8 cellular contexts compared by ENCODE assay signal in genomic region chr4:5399790-5400421, GRCh38.
DNase-seq lines count a peak whose midpoint lies in the region; ATAC-seq and TF ChIP-seq lines count a peak whose summit lies in the region.

No MANE protein-coding gene starts in this region.

- H2BK5ac ChIP-seq in IMR-90 (ENCODE audit: low read depth, low read length, poor library complexity, severe bottlenecking): no peak overlapping the region

- POLR2A ChIA-PET in IMR-90 (lab: Charles Lee; ENCODE audit: unreplicated experiment): no interaction called here

- H4K8ac ChIP-seq in IMR-90 (ENCODE audit: low read depth in 2 of 2, low read length in 2 of 2): no peak overlapping the region

- peak; percentile 79 for ATAC-seq in IMR-90 (ENCODE audit: low read depth)
- no peak for ATAC-seq in GM21619 (IDR thresholded peaks at IDR 0.05; ENCODE audit: unreplicated experiment)
- no peak for ATAC-seq in HG02870 (IDR thresholded peaks at IDR 0.05; ENCODE audit: unreplicated experiment)
- no peak for ATAC-seq in HG02798 (IDR thresholded peaks at IDR 0.05; ENCODE audit: poor library complexity, unreplicated experiment)

- H3K4me2 ChIP-seq in IMR-90 (ENCODE audit: low read depth, low read length): no peak overlapping the region

- H3K56ac ChIP-seq in IMR-90 (ENCODE audit: extremely low read depth, insufficient read depth, low read length): no peak overlapping the region

- 0 out of 2 replicates have a peak overlapping the region, but pooled peaks have one; percentile 36 for H2BK120ac ChIP-seq in IMR-90 (ENCODE audit: low read depth, low read length)

- peak; percentile 82 for DNase-seq in DMS53 (lab: John Stamatoyannopoulos, UW)
- DNase-seq in IMR-90: peak; percentile 38
- DNase-seq in astrocyte of the spinal cord (ENCODE audit: low read depth, low spot score): peak; percentile 29
- peak; percentile 39 to 54 for DNase-seq in lung microvascular endothelial cell (ENCODE audit: low read depth in 2 of 2)
- no peak for DNase-seq in NCI-H2081 treated with DMSO at 0.1 percent for 48 hours (lab: John Stamatoyannopoulos, UW)

- peak; percentile 64 for TF ChIP-seq CTCF in IMR-90 (conservative IDR thresholded peaks at IDR 0.05; ENCODE audit: low read depth, low read length)
- peak; percentile 83 for TF ChIP-seq CTCF in astrocyte of the spinal cord (IDR thresholded peaks at IDR 0.05; ENCODE audit: low read depth, low read length)

- H3K23ac ChIP-seq in IMR-90 (ENCODE audit: low read depth, low read length): no peak overlapping the region

- H3K9me3 ChIP-seq in IMR-90 (ENCODE audit: control insufficient read depth, insufficient read depth, low read length): peaks cover 2% of the 10 kb centered on the region; the same call in 1 of the 2 replicates

- no peak overlapping the region for H3K27ac ChIP-seq in IMR-90 (ENCODE audit: insufficient read depth, low read length)

- 79% methylated on average over 2 of the region's 8 CpGs; no CpG with 5 or more reads in 1 of the 2 experiments for WGBS in IMR-90 (ENCODE audit: extremely low coverage in 2 of 2, insufficient read length in 1 of 2), 2 experiments

- no peak overlapping the region for H2AFZ ChIP-seq in IMR-90 (replicated peaks; ENCODE audit: low read length, poor library complexity)

- H2BK20ac ChIP-seq in IMR-90 (ENCODE audit: low read depth, low read length): 0 out of 2 replicates have a peak overlapping the region, but pooled peaks have one; percentile 33

- H3K36me3 ChIP-seq in IMR-90 (ENCODE audit: control insufficient read depth, insufficient read depth, low read length): no peaks in the 10 kb centered on the region

- no peaks in the 10 kb centered on the region for H3K27me3 ChIP-seq in IMR-90 (ENCODE audit: control insufficient read depth, insufficient read depth, low read length)

- H3K79me1 ChIP-seq in IMR-90 (ENCODE audit: low read depth in 1 of 2, low read length in 2 of 2): no peaks in the 10 kb centered on the region

- no peak overlapping the region for H3K14ac ChIP-seq in IMR-90 (replicated peaks; ENCODE audit: low read depth, low read length)

- TF ChIP-seq RAD21 in IMR-90 (IDR thresholded peaks at IDR 0.05; ENCODE audit: low read length): peak; percentile 66

- intact Hi-C loops in IMR-90 (cut with micrococcal nuclease): loop anchor here (5.0 kb wide), 1 partner anchor 412 kb away; no protein-coding TSS in a partner anchor

- no peak for TF ChIP-seq POLR2A in IMR-90 (IDR thresholded peaks at IDR 0.05; ENCODE audit: low read depth, low read length)

- H3K4me1 ChIP-seq in IMR-90 (ENCODE audit: control insufficient read depth, insufficient read depth, low read length): peaks cover 4% of the 10 kb centered on the region; the same call in 1 of the 2 replicates

- H2AK9ac ChIP-seq in IMR-90 (replicated peaks; ENCODE audit: low read depth, low read length, poor library complexity): no peak overlapping the region

- H3K4me3 ChIP-seq in IMR-90 (ENCODE audit: insufficient read depth, low read depth, low read length) (no peak overlapping the region), astrocyte of the spinal cord (ENCODE audit: low read depth, low read length) (no peak overlapping the region)

- no peak overlapping the region for H2AK5ac ChIP-seq in IMR-90 (ENCODE audit: low read depth, low read length)

- no peak overlapping the region for H2BK15ac ChIP-seq in IMR-90 (ENCODE audit: low read depth, low read length)

- H3K9me1 ChIP-seq in IMR-90 (ENCODE audit: insufficient read depth, low read length): 0 out of 2 replicates have a peak, but pooled peaks cover 9% of the 10 kb centered on the region

- CTCF ChIA-PET in IMR-90 (lab: Yijun Ruan, JAX): interaction anchor here (0.6 to 3.0 kb wide), 10 partner anchors 10 to 350 kb away, joined by 3 to 14 read pairs (median 4); no protein-coding TSS in a partner anchor

- H4K20me1 ChIP-seq in IMR-90 (ENCODE audit: insufficient read depth, low read length): 0 out of 2 replicates have a peak, but pooled peaks cover 3% of the 10 kb centered on the region

- dilution Hi-C loops in IMR-90 (cut with HindIII; ENCODE audit: low sequenced_read_pairs, unreplicated experiment): no loop called here

- no peak overlapping the region for H3K9ac ChIP-seq in IMR-90 (ENCODE audit: low read depth, low read length)

- H4K5ac ChIP-seq in IMR-90 (ENCODE audit: low read depth, low read length): no peak overlapping the region

- no peak overlapping the region for H3K18ac ChIP-seq in IMR-90 (ENCODE audit: low read depth, low read length)

- H3K4ac ChIP-seq in IMR-90 (ENCODE audit: low read depth, low read length): no peak overlapping the region

- H4K91ac ChIP-seq in IMR-90 (ENCODE audit: insufficient read depth, low read depth, low read length): no peak overlapping the region

- BruUV-seq in IMR-90 (replicated peaks; lab: Mats Ljungman, UMichigan): no TSS peak

- in situ Hi-C loops in IMR-90 (cut with MboI; ENCODE audit: low sequenced_read_pairs) (no loop called here), astrocyte of the spinal cord (cut with HindIII; ENCODE audit: low sequenced_read_pairs) (no loop called here)

TF ChIP-seq in IMR-90, 13 proteins besides CTCF, POLR2A, EP300 and RAD21:
- peak; percentile 60 for TF ChIP-seq SMC3 (IDR thresholded peaks at IDR 0.05; ENCODE audit: low read depth, low read length)
- no peak for TF ChIP-seq MXI1 (IDR thresholded peaks at IDR 0.05; ENCODE audit: borderline replicate concordance, low read depth, low read length)
